Comparison of ENCODE assay signal across 8 cellular contexts in the genomic region with DNA sequence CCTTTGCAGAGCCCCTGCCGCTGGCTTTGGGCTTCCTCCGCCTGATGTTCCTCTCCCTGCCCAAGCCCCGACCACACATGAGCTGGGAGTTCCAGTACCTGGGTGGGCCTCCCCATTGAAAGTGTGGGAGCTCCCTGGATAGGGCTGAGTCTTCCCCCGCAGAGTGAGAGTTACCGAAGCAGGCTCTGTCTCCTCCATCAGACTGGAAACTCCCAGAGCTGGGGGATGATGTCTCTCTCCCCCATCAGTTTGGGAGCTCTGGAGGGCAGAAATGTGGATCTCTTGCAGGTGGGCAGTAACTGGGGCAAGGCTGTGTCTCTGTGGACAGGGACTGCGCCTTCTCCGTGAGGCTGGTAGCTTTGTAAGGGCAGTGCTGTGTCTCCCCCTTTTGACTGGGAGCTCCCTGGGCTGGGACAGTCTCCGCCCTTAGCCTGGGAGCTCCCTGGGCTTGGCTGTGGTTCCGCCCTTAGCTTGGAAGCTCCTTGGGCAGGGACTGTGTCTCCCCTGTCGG. TPM values are rescaled to one million over a fixed set of nuclear protein-coding genes. Genes with fewer than 3 reads are reported as not detected.
A peak's percentile ranks its signal among the peaks of the same experiment; 100 is the strongest.
DNase-seq lines count a peak whose midpoint lies in the region; ATAC-seq lines count a peak whose summit lies in the region.

No MANE protein-coding gene starts in this region.

- ATAC-seq in T-helper 17 cell (no peak), esophagus mucosa (peak; percentile 61), naive B cell (ENCODE audit: low read depth in 2 of 2) (no peak)

- peaks cover 4% of the 10 kb centered on the region for H3K27me3 Mint-ChIP-seq in activated CD4-positive, alpha-beta T cell treated with anti-CD3 and anti-CD28 coated beads, Interleukin-2, amount 10 ng/mL, durations not matched to agents 24 days and 14 days
- H3K27me3 Mint-ChIP-seq in T-helper 17 cell (no peaks in the 10 kb centered on the region), naive B cell (no peaks in the 10 kb centered on the region)

- peaks cover 18% of the 10 kb centered on the region for H3K36me3 Mint-ChIP-seq in activated CD4-positive, alpha-beta T cell treated with anti-CD3 and anti-CD28 coated beads, Interleukin-2, amount 10 ng/mL, durations not matched to agents 24 days and 14 days (ENCODE audit: low read depth)
- no peaks in the 10 kb centered on the region for H3K36me3 Mint-ChIP-seq in T-helper 17 cell (ENCODE audit: low read depth)
- H3K36me3 Mint-ChIP-seq in naive B cell = no peaks in the 10 kb centered on the region

- intact Hi-C loops in activated CD4-positive, alpha-beta T cell treated with anti-CD3 and anti-CD28 coated beads, Interleukin-2, amount 10 ng/mL, durations not matched to agents 24 days and 14 days (cut with micrococcal nuclease) = loop anchor here (2.0 kb wide), 1 partner anchor 78 kb away; the partner anchor contains the start of gene IL27RA

- DNase-seq in activated CD4-positive, alpha-beta T cell treated with anti-CD3 and anti-CD28 coated beads, Interleukin-2, amount 10 ng/mL, durations not matched to agents 24 days and 14 days = peak; percentile 68
- no peak for DNase-seq in activated CD4-positive, alpha-beta T cell treated with anti-CD3 and anti-CD28 coated beads for 1 hour
- DNase-seq in T-helper 17 cell = no peak
- DNase-seq in naive B cell = no peak
- no peak for DNase-seq in NCI-H446 (lab: John Stamatoyannopoulos, UW)
- DNase-seq in SHP77 treated with DMSO at 0.1 percent for 48 hours (lab: John Stamatoyannopoulos, UW) = no peak
- no peak for DNase-seq in activated gamma-delta T cell (lab: John Stamatoyannopoulos, UW)

- H3K9me3 Mint-ChIP-seq in activated CD4-positive, alpha-beta T cell treated with anti-CD3 and anti-CD28 coated beads, Interleukin-2, amount 10 ng/mL, durations not matched to agents 24 days and 14 days = no peaks in the 10 kb centered on the region
- H3K9me3 Mint-ChIP-seq in naive B cell = no peaks in the 10 kb centered on the region

- H3K9me3 ChIP-seq in T-helper 17 cell (ENCODE audit: control insufficient read depth, low read length, poor library complexity, severe bottlenecking) = no peaks in the 10 kb centered on the region

- peak overlapping the region; percentile 99 for H3K4me3 Mint-ChIP-seq in activated CD4-positive, alpha-beta T cell treated with anti-CD3 and anti-CD28 coated beads, Interleukin-2, amount 10 ng/mL, durations not matched to agents 24 days and 14 days
- H3K4me3 Mint-ChIP-seq in T-helper 17 cell (peak overlapping the region; percentile 97), naive B cell (peak overlapping the region; percentile 84 to 98 (median 92))

- H3K4me1 Mint-ChIP-seq in activated CD4-positive, alpha-beta T cell treated with anti-CD3 and anti-CD28 coated beads, Interleukin-2, amount 10 ng/mL, durations not matched to agents 24 days and 14 days = peaks cover 14% of the 10 kb centered on the region
- H3K4me1 Mint-ChIP-seq in T-helper 17 cell (peaks cover 13% of the 10 kb centered on the region), naive B cell (peaks cover 12 to 23% (median 21%) of the 10 kb centered on the region in 3 donors)

- peak overlapping the region; percentile 75 for H3K27ac Mint-ChIP-seq in activated CD4-positive, alpha-beta T cell treated with anti-CD3 and anti-CD28 coated beads, Interleukin-2, amount 10 ng/mL, durations not matched to agents 24 days and 14 days
- H3K27ac Mint-ChIP-seq in T-helper 17 cell (peak overlapping the region; percentile 93), naive B cell (peak overlapping the region in 5 of 6 donors; percentile 28 to 95 (median 78))

RNA-seq across cellular contexts. Expression of gene DCAF15, which starts 0.8 kb away (rescaled TPM):
- 61.5 and 63.2 TPM in 2 replicates for total RNA-seq in activated CD4-positive, alpha-beta T cell treated with anti-CD3 and anti-CD28 coated beads, Interleukin-2, amount 10 ng/mL, durations not matched to agents 24 days and 14 days
- total RNA-seq in T-helper 17 cell (10 to 100 TPM; 88.2 to 95.8 TPM), esophagus mucosa (18.2 TPM)
- polyA plus RNA-seq in naive B cell (ENCODE audit: low read depth in 6 of 6) = 1 to 10 TPM; 3.3 to 8.5 (median 5.4) TPM

RNA-seq across cellular contexts. Expression of gene PODNL1, which starts 14.9 kb away (rescaled TPM):
- not detected in 2 replicates for total RNA-seq in activated CD4-positive, alpha-beta T cell treated with anti-CD3 and anti-CD28 coated beads, Interleukin-2, amount 10 ng/mL, durations not matched to agents 24 days and 14 days
- total RNA-seq in T-helper 17 cell = under 1 TPM in 1 of 2 donors, not detected in 1; 0.31 TPM
- 8.5 TPM for total RNA-seq in esophagus mucosa
- polyA plus RNA-seq in naive B cell (ENCODE audit: low read depth in 6 of 6) = not detected

RNA-seq across cellular contexts. Expression of gene CC2D1A, which starts 47.1 kb away (rescaled TPM):
- 38.5 and 39.4 TPM in 2 replicates for total RNA-seq in activated CD4-positive, alpha-beta T cell treated with anti-CD3 and anti-CD28 coated beads, Interleukin-2, amount 10 ng/mL, durations not matched to agents 24 days and 14 days
- total RNA-seq in T-helper 17 cell = 10 to 100 TPM; 22.5 to 24.4 TPM
- 29.7 TPM for total RNA-seq in esophagus mucosa
- 10 to 100 TPM in 2 of 6 donors, 1 to 10 TPM in 4; 2.9 to 13.9 (median 4.3) TPM for polyA plus RNA-seq in naive B cell (ENCODE audit: low read depth in 6 of 6)

RNA-seq across cellular contexts. Expression of gene BRME1, which starts 47.2 kb away (rescaled TPM):
- total RNA-seq in activated CD4-positive, alpha-beta T cell treated with anti-CD3 and anti-CD28 coated beads, Interleukin-2, amount 10 ng/mL, durations not matched to agents 24 days and 14 days = 16.2 and 18.6 TPM in 2 replicates
- 1 to 10 TPM in 1 of 2 donors, under 1 TPM in 1; 0.82 to 1.7 TPM for total RNA-seq in T-helper 17 cell
- 5.7 TPM for total RNA-seq in esophagus mucosa
- polyA plus RNA-seq in naive B cell (ENCODE audit: low read depth in 6 of 6) = under 1 TPM in 2 of 6 donors, not detected in 4; 0.47 to 0.51 TPM

RNA-seq across cellular contexts. Expression of gene RFX1, which starts 53.0 kb away (rescaled TPM):
- total RNA-seq in activated CD4-positive, alpha-beta T cell treated with anti-CD3 and anti-CD28 coated beads, Interleukin-2, amount 10 ng/mL, durations not matched to agents 24 days and 14 days = 17.0 and 18.0 TPM in 2 replicates
- total RNA-seq in T-helper 17 cell (10 to 100 TPM; 23.3 to 24.7 TPM), esophagus mucosa (8.3 TPM)
- 1 to 10 TPM in 3 of 6 donors, under 1 TPM in 3; 0.27 to 2.3 (median 1.1) TPM for polyA plus RNA-seq in naive B cell (ENCODE audit: low read depth in 6 of 6)
